In the genomic region with DNA sequence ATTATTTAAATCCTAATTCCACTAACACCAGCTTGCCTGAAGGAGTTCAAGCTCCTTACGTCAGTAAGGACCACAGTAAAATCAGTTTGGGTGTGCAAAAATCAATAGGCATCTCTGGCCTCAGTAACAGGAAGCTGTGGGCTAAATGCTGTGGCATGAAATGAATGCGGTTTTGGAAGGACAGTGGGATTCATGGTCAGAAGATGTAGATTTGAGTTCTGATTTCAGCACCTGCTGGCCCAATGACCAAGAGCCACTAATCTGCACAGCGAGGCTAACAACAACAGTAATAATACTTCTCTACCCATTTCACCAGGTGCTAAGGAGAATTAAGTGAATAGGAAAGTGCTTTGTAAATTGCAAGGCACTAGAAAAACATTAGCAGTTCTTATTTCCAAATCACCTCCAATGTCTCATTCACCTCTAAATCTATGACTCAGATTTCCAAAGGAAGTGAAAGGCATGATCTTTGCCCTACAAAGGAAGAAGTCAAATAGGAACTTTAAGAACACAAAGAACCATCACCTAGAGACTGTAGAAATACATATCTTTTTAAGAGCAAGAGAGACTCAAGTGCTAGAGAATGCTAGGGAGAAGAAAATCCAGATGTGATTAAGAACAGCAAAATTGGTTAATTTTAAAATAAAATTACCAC, we compare ENCODE assay signal across 10 cellular contexts.
A peak's percentile ranks its signal among the peaks of the same experiment; 100 is the strongest.
DNase-seq lines count a peak whose midpoint lies in the region; ATAC-seq and TF ChIP-seq lines count a peak whose summit lies in the region.
"Had no signal": no experiment of that assay in that cellular context is flagged by ENCODE, and none has a peak within 500 bp of the region (broad histone marks: within the 10 kb centered on the region; RNA-seq: fewer than 3 reads in every experiment).

No MANE protein-coding gene starts in this region.

- H3K27me3 Mint-ChIP-seq in activated CD4-positive, alpha-beta memory T cell treated with anti-CD3 and anti-CD28 coated beads, Interleukin-2, amount 10 ng/mL, durations not matched to agents 7 days and 5 days = no peaks in the 10 kb centered on the region
- no peaks in the 10 kb centered on the region for H3K27me3 Mint-ChIP-seq in naive B cell

- H3K27ac ChIP-seq in ascending aorta = peak overlapping the region in 1 of 2 donors; percentile 14

- H3K9me3 ChIP-seq in ascending aorta = no peaks in the 10 kb centered on the region

- H3K27ac Mint-ChIP-seq in activated CD4-positive, alpha-beta memory T cell treated with anti-CD3 and anti-CD28 coated beads, Interleukin-2, amount 10 ng/mL, durations not matched to agents 7 days and 5 days = peak overlapping the region; percentile 22
- H3K27ac Mint-ChIP-seq in naive B cell = peak overlapping the region; percentile 14 to 95 (median 79)

- H3K36me3 ChIP-seq in ascending aorta = peaks cover 0 to 4% of the 10 kb centered on the region in 2 donors

- no peak for TF ChIP-seq CTCF in ascending aorta (IDR thresholded peaks at IDR 0.05)

- no peak overlapping the region for H3K4me3 Mint-ChIP-seq in activated CD4-positive, alpha-beta memory T cell treated with anti-CD3 and anti-CD28 coated beads, Interleukin-2, amount 10 ng/mL, durations not matched to agents 7 days and 5 days
- H3K4me3 Mint-ChIP-seq in naive B cell = peak overlapping the region in 6 of 8 donors; percentile 19 to 64 (median 30)

- POLR2A ChIA-PET in activated CD4-positive, alpha-beta memory T cell treated with anti-CD3 and anti-CD28 coated beads, Interleukin-2, amount 10 ng/mL, durations not matched to agents 7 days and 5 days (lab: Charles Lee) = interaction anchor here (1.0 to 1.9 kb wide), 3 partner anchors 10 to 25 kb away, joined by 3 to 5 read pairs (median 4); no protein-coding TSS in a partner anchor

- peak; percentile 17 for DNase-seq in Daoy (ENCODE audit: low read depth)
- DNase-seq in HT-29 (ENCODE audit: low spot score) = peak; percentile 18
- DNase-seq in activated CD4-positive, alpha-beta memory T cell treated with anti-CD3 and anti-CD28 coated beads, Interleukin-2, amount 10 ng/mL, durations not matched to agents 7 days and 5 days = no peak
- no peak for DNase-seq in naive B cell
- DNase-seq in iPS-NIHi11 (ENCODE audit: low spot score) = no peak
- no peak for DNase-seq in ascending aorta (ENCODE audit: low spot score in 2 of 2)
- DNase-seq: amniotic stem cell, NCI-H446 had no signal

- H3K4me1 Mint-ChIP-seq in activated CD4-positive, alpha-beta memory T cell treated with anti-CD3 and anti-CD28 coated beads, Interleukin-2, amount 10 ng/mL, durations not matched to agents 7 days and 5 days = peaks cover 84% of the 10 kb centered on the region
- H3K4me1 Mint-ChIP-seq in naive B cell = peaks cover 63 to 89% (median 81%) of the 10 kb centered on the region in 3 donors

- H3K9me3 Mint-ChIP-seq in activated CD4-positive, alpha-beta memory T cell treated with anti-CD3 and anti-CD28 coated beads, Interleukin-2, amount 10 ng/mL, durations not matched to agents 7 days and 5 days = no peaks in the 10 kb centered on the region
- peaks cover 0 to 1% (median 0%) of the 10 kb centered on the region in 7 donors for H3K9me3 Mint-ChIP-seq in naive B cell

- CTCF ChIA-PET in activated CD4-positive, alpha-beta memory T cell treated with anti-CD3 and anti-CD28 coated beads, Interleukin-2, amount 10 ng/mL, durations not matched to agents 7 days and 5 days (lab: Charles Lee) = interaction anchor here (0.8 to 1.3 kb wide), 2 partner anchors 24 to 61 kb away, joined by 3 to 8 read pairs; no protein-coding TSS in a partner anchor

- no peaks in the 10 kb centered on the region for H3K27me3 ChIP-seq in ascending aorta

- intact Hi-C loops in ascending aorta (cut with DNase I) = no loop called here

- H3K36me3 Mint-ChIP-seq in activated CD4-positive, alpha-beta memory T cell treated with anti-CD3 and anti-CD28 coated beads, Interleukin-2, amount 10 ng/mL, durations not matched to agents 7 days and 5 days (ENCODE audit: low read depth) = peaks cover 57% of the 10 kb centered on the region
- peaks cover 22 to 27% of the 10 kb centered on the region in 2 donors for H3K36me3 Mint-ChIP-seq in naive B cell

- no peak overlapping the region for H3K4me3 ChIP-seq in ascending aorta
- H3K4me3 ChIP-seq: lung had no signal

- ATAC-seq in naive B cell (ENCODE audit: low read depth in 2 of 2) = no peak
- no peak for ATAC-seq in GM18867 (IDR thresholded peaks at IDR 0.05; ENCODE audit: unreplicated experiment)

- H3K4me1 ChIP-seq in ascending aorta = peaks cover 2 to 19% of the 10 kb centered on the region in 2 donors

Comparison
In these comparisons a context has a peak if more than half of its experiments do, and no peak if none do; other contexts are left out.
1. DNase-seq: peak in Daoy (single experiment) and HT-29 (single experiment); none in activated CD4-positive, alpha-beta memory T cell treated with anti-CD3 and anti-CD28 coated beads, Interleukin-2, amount 10 ng/mL, durations not matched to agents 7 days and 5 days (single experiment), naive B cell (single experiment), iPS-NIHi11 (single experiment) and ascending aorta (0 of 2).